1 cellular context compared by ENCODE assay signal in the genomic region with DNA sequence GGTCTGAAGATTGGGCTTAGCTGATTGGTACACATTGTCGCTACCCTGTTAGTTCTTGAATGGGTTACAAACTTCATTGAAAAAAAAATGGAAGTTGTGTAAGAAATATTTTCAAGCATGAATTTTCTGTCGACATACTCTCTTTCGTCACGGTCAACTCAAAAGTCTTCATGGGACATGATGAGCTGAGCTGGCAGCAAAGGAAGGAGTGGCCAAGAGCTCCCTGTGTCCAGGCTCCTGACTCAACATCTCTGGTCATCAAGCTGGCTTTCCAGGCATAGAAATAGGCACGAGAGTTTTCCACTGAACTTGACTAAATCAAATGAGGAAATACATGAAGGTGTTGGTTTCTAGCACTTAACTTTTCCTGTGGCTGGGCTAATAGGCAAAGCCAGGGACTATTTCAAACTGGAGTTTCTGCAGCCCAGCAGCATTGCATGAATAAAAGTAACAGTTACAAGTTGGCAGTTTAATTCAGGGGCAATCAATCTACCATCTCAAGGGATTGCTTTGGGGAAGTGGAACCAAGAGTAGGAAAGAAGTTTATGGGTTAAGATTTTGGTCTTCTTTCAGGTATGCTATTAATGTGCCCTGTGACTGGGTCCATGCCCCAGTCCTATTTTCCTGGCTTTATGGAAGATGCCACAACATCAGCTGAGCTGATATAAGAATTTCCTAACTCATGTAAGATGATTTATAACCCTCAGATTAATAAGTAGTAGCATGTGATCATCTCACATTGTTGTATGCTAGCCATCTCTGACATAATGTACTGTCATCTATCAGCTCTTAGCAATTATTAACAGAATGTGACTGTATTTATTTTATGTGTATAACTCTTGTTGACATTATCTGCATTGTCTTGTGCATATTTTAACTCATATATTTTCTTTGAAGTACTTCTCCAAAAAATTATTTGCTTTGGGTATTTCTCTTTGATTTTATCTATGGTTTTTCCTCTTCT.
TF ChIP-seq lines count a peak whose summit lies in the region.

No MANE protein-coding gene starts in this region.

TF ChIP-seq in SK-N-SH treated with all-trans-retinoic acid at 6 μM for 48 hours, 23 proteins besides CTCF, POLR2A, EP300 and RAD21 (continued from another document):
- TF ChIP-seq, protein P1, sequence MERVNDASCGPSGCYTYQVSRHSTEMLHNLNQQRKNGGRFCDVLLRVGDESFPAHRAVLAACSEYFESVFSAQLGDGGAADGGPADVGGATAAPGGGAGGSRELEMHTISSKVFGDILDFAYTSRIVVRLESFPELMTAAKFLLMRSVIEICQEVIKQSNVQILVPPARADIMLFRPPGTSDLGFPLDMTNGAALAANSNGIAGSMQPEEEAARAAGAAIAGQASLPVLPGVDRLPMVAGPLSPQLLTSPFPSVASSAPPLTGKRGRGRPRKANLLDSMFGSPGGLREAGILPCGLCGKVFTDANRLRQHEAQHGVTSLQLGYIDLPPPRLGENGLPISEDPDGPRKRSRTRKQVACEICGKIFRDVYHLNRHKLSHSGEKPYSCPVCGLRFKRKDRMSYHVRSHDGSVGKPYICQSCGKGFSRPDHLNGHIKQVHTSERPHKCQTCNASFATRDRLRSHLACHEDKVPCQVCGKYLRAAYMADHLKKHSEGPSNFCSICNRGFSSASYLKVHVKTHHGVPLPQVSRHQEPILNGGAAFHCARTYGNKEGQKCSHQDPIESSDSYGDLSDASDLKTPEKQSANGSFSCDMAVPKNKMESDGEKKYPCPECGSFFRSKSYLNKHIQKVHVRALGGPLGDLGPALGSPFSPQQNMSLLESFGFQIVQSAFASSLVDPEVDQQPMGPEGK (CRISPR knock-in tag; IDR thresholded peaks at IDR 0.05; ENCODE audit: borderline replicate concordance): no peak
- TF ChIP-seq, protein P2, sequence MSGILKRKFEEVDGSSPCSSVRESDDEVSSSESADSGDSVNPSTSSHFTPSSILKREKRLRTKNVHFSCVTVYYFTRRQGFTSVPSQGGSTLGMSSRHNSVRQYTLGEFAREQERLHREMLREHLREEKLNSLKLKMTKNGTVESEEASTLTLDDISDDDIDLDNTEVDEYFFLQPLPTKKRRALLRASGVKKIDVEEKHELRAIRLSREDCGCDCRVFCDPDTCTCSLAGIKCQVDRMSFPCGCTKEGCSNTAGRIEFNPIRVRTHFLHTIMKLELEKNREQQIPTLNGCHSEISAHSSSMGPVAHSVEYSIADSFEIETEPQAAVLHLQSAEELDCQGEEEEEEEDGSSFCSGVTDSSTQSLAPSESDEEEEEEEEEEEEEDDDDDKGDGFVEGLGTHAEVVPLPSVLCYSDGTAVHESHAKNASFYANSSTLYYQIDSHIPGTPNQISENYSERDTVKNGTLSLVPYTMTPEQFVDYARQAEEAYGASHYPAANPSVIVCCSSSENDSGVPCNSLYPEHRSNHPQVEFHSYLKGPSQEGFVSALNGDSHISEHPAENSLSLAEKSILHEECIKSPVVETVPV (CRISPR knock-in tag; IDR thresholded peaks at IDR 0.05): no peak
- TF ChIP-seq OSR1 (CRISPR knock-in tag; IDR thresholded peaks at IDR 0.05): no peak
- TF ChIP-seq ZNF565 (CRISPR knock-in tag; conservative IDR thresholded peaks at IDR 0.05; ENCODE audit: low read depth): no peak
